1 cellular context compared by ENCODE assay signal in genomic region chr1:42958488-42959317, GRCh38.
TF ChIP-seq lines count a peak whose summit lies in the region.

SLC2A1 (minus strand) TSS chr1:42958868; CDS start chr1:42958651, 217 bp downstream.

TF ChIP-seq in K562, 482 proteins besides CTCF, POLR2A, EP300 and RAD21 (continued from another document and continues in another):
- TF ChIP-seq MYBL2 (IDR thresholded peaks at IDR 0.05; ENCODE audit: low read depth) (no peak), MYBL2 (CRISPR knock-in tag; IDR thresholded peaks at IDR 0.05; ENCODE audit: borderline replicate concordance) (no peak), KLF16 (IDR thresholded peaks at IDR 0.05) (no peak), FOXM1 (IDR thresholded peaks at IDR 0.05; ENCODE audit: low read depth) (0 out of 2 replicates have a peak, but pooled peaks have one; percentile 32), FOXM1 (CRISPR knock-in tag; IDR thresholded peaks at IDR 0.05; ENCODE audit: low read depth) (0 out of 2 replicates have a peak, but pooled peaks have one; percentile 71), SP1 (CRISPR knock-in tag; IDR thresholded peaks at IDR 0.05) (peak; percentile 78), DNMT1 (IDR thresholded peaks at IDR 0.05) (no peak), PHF8 (IDR thresholded peaks at IDR 0.05; ENCODE audit: borderline replicate concordance, low read length) (peak; percentile 73; the same call in 1 of the 2 replicates), CXXC5 (CRISPR knock-in tag; IDR thresholded peaks at IDR 0.05) (peak; percentile 82), ZBTB34 (CRISPR knock-in tag; IDR thresholded peaks at IDR 0.05) (no peak), MGA (IDR thresholded peaks at IDR 0.05) (peak; percentile 56), PML (IDR thresholded peaks at IDR 0.05; ENCODE audit: low read length) (peak; percentile 58), HMGN3 (IDR thresholded peaks at IDR 0.05; ENCODE audit: borderline replicate concordance, extremely low read depth, insufficient read length, low read depth, low read length) (peak; percentile 90), RFX5 (IDR thresholded peaks at IDR 0.05; ENCODE audit: low read depth, low read length) (no peak), SMARCB1 (IDR thresholded peaks at IDR 0.05; ENCODE audit: insufficient read length, low read depth) (no peak), ZNF592 (IDR thresholded peaks at IDR 0.05) (peak; percentile 38; the same call in 1 of the 2 replicates), THAP12 (CRISPR knock-in tag; IDR thresholded peaks at IDR 0.05) (peak; percentile 84; the same call in 1 of the 2 replicates), TEAD4 (IDR thresholded peaks at IDR 0.05; ENCODE audit: low read length) (peak; percentile 15; the same call in 1 of the 2 replicates), TEAD4 (CRISPR knock-in tag; IDR thresholded peaks at IDR 0.05; ENCODE audit: borderline replicate concordance) (no peak; the same call in 1 of the 2 replicates), ZNF551 (CRISPR knock-in tag; IDR thresholded peaks at IDR 0.05) (no peak), KDM2B (CRISPR knock-in tag; IDR thresholded peaks at IDR 0.05) (peak; percentile 66), BMI1 (IDR thresholded peaks at IDR 0.05; ENCODE audit: low read length) (no peak), E4F1 (CRISPR knock-in tag; IDR thresholded peaks at IDR 0.05; ENCODE audit: borderline replicate concordance) (no peak), HDAC3 (IDR thresholded peaks at IDR 0.05; ENCODE audit: borderline replicate concordance, partially characterized antibody) (no peak), MNT (conservative IDR thresholded peaks at IDR 0.05) (peak; percentile 89 to 95), U2AF1 (optimal IDR thresholded peaks at IDR 0.05; ENCODE audit: low read depth, low read length) (peak; percentile 58), ATF7 (IDR thresholded peaks at IDR 0.05) (peak; percentile 22), POLR2AphosphoS5 (IDR thresholded peaks at IDR 0.05; ENCODE audit: control insufficient read depth, insufficient read depth, low read depth, low read length) (peak; percentile 92), JUND (IDR thresholded peaks at IDR 0.05; ENCODE audit: borderline replicate concordance, low read depth, low read length) (no peak), JUND (tag; IDR thresholded peaks at IDR 0.05; ENCODE audit: borderline replicate concordance, low read depth, low read length) (0 out of 3 replicates have a peak, but pooled peaks have one; percentile 19), USF1 (CRISPR knock-in tag; IDR thresholded peaks at IDR 0.05) (peak; percentile 43)
